9 cellular contexts compared by ENCODE assay signal in the genomic region with DNA sequence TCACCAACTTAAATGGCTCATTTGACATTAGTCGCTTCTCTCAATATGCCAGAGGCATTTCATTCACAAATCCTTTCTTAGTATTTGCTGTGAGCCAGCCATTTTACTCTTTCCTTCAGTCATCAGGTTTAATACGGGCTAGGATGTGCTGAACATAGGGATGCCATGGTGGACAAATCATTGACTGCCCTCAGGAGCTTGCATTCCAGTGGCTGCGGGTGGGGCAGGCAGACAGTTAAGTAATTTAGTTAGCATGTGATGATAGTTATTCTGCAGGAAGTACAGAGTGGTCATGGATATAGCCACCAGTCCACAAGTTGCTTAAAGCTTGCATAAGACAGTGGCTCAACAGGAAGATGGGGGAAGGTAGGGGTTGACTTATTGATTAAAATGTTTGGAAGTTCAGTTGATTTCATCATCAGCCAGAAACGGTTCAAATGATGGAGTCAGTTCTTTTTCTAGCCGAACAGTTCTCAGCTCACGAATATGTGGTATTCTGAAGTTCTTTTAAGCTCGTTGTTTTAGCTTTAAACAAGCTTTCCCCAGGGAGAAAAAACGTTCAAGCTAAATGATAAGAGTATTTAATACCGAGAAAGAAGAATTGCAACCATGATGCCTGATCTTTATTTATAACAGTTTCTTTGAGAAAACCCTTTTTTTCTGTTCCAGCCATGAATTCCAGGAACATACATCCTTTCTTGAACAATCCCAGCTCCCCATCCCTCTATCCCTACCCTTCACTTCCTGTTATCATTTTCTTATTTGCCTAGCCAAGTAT. TPM values are rescaled to one million over a fixed set of nuclear protein-coding genes. Genes with fewer than 3 reads are reported as not detected.
A peak's percentile ranks its signal among the peaks of the same experiment; 100 is the strongest.
DNase-seq lines count a peak whose midpoint lies in the region; TF ChIP-seq lines count a peak whose summit lies in the region.
"Had no signal": no experiment of that assay in that cellular context is flagged by ENCODE, and none has a peak within 500 bp of the region (broad histone marks: within the 10 kb centered on the region; RNA-seq: fewer than 3 reads in every experiment).

No MANE protein-coding gene starts in this region.

- BruUV-seq in Caco-2 (replicated peaks; lab: Mats Ljungman, UMichigan): no TSS peak

- peak overlapping the region in 1 of 2 donors; percentile 76 for H3K27ac ChIP-seq in coronary artery
- H3K27ac ChIP-seq in mesendoderm (ENCODE audit: low read depth, low read length): no peak overlapping the region
- no peak overlapping the region for H3K27ac ChIP-seq in effector memory CD4-positive, alpha-beta T cell (ENCODE audit: insufficient read depth, low read length, poor library complexity, severe bottlenecking)

- peaks cover 3% of the 10 kb centered on the region for H3K79me2 ChIP-seq in mesendoderm (ENCODE audit: control insufficient read depth, insufficient read depth, low read length)

- H3K23ac ChIP-seq in mesendoderm (ENCODE audit: low read length): no peak overlapping the region

- H3K9me3 ChIP-seq in Caco-2: no peaks in the 10 kb centered on the region
- H3K9me3 ChIP-seq in effector memory CD4-positive, alpha-beta T cell (ENCODE audit: control insufficient read depth, low read length): no peaks in the 10 kb centered on the region

- peak overlapping the region; percentile 74 for H3K4me2 ChIP-seq in mesendoderm (ENCODE audit: low read length)

- no CpG with 5 or more reads among the region's 9 CpGs for WGBS in mesendoderm (ENCODE audit: extremely low coverage, insufficient coverage, low lambda C conversion rate)

- intact Hi-C loops in Caco-2 (cut with micrococcal nuclease; ENCODE audit: unreplicated experiment): no loop called here

- H3K4me1 ChIP-seq in Caco-2 (no peaks in the 10 kb centered on the region), mesendoderm (ENCODE audit: control insufficient read depth, low read depth, low read length) (peaks cover 12% of the 10 kb centered on the region)
- H3K4me1 ChIP-seq in effector memory CD4-positive, alpha-beta T cell (ENCODE audit: control insufficient read depth, insufficient read depth, low read length, poor library complexity, severe bottlenecking): no peaks in the 10 kb centered on the region

- TF ChIP-seq CTCF in Caco-2 (IDR thresholded peaks at IDR 0.05; ENCODE audit: insufficient read depth in 1 of 2, low read depth in 1 of 2, low read length in 1 of 2, severe bottlenecking in 1 of 2, unreplicated experiment in 1 of 2): no peak
- no peak for TF ChIP-seq CTCF in coronary artery (IDR thresholded peaks at IDR 0.05)
- no peak for TF ChIP-seq CTCF in GM20000 (IDR thresholded peaks at IDR 0.05; ENCODE audit: extremely low read depth, missing control alignments)
- TF ChIP-seq CTCF in GM10266 (IDR thresholded peaks at IDR 0.05; ENCODE audit: control insufficient read depth, insufficient read depth, low read depth, missing control alignments): no peak

- H3K36me3 Mint-ChIP-seq in Caco-2 (ENCODE audit: insufficient read depth, unreplicated experiment): no peaks in the 10 kb centered on the region

- CTCF ChIA-PET in Caco-2 (lab: Charles Lee): no interaction called here

- no peaks in the 10 kb centered on the region for H3K9me3 Mint-ChIP-seq in Caco-2 (ENCODE audit: unreplicated experiment)

- H3K4me1 Mint-ChIP-seq in Caco-2 (ENCODE audit: low read depth, unreplicated experiment): no peaks in the 10 kb centered on the region

- H2BK5ac ChIP-seq in mesendoderm (ENCODE audit: low read length): no peak overlapping the region

- H3K18ac ChIP-seq in mesendoderm (ENCODE audit: low read length): no peak overlapping the region

- no peak overlapping the region for H2AK5ac ChIP-seq in mesendoderm (ENCODE audit: low read length)

- H3K27ac Mint-ChIP-seq in Caco-2 (ENCODE audit: unreplicated experiment): no peak overlapping the region

- no peak overlapping the region for H4K8ac ChIP-seq in mesendoderm (ENCODE audit: low read depth, low read length)

- H4K5ac ChIP-seq in mesendoderm (ENCODE audit: low read length): no peak overlapping the region

- H3K4me3 ChIP-seq in Caco-2 (ENCODE audit: low read depth, low read length) (no peak overlapping the region), coronary artery (peak overlapping the region; percentile 89), mesendoderm (ENCODE audit: low read length) (no peak overlapping the region)
- H3K4me3 ChIP-seq in effector memory CD4-positive, alpha-beta T cell (ENCODE audit: insufficient read depth, low read depth, low read length, poor library complexity, severe bottlenecking): no peak overlapping the region

- POLR2A ChIA-PET in Caco-2 (lab: Charles Lee): no interaction called here

- peak overlapping the region; percentile 91 for H3K56ac ChIP-seq in mesendoderm (ENCODE audit: low read length)

- peak overlapping the region; percentile 62 for H3K4ac ChIP-seq in mesendoderm (ENCODE audit: low read depth, low read length)

- H2BK15ac ChIP-seq in mesendoderm (replicated peaks; ENCODE audit: low read depth): no peak overlapping the region

- DNase-seq in Caco-2 (no peak), NCI-H2227 (lab: John Stamatoyannopoulos, UW; ENCODE audit: unreplicated experiment) (peak; percentile 40), coronary artery (ENCODE audit: low spot score) (no peak), mesendoderm (peak; percentile 31), GM20000 (ENCODE audit: low spot score) (no peak), GM10266 (ENCODE audit: extremely low spot score) (no peak), GM19240 (ENCODE audit: insufficient read length, low spot score) (no peak)
- DNase-seq in effector memory CD4-positive, alpha-beta T cell: no peak

- peaks cover 8% of the 10 kb centered on the region for H3K79me1 ChIP-seq in mesendoderm (ENCODE audit: low read length)

- H3K36me3 ChIP-seq in Caco-2 (ENCODE audit: control insufficient read depth, insufficient read depth, low read length) (no peaks in the 10 kb centered on the region), mesendoderm (ENCODE audit: control insufficient read depth, insufficient read depth, low read length) (no peaks in the 10 kb centered on the region)
- H3K36me3 ChIP-seq in effector memory CD4-positive, alpha-beta T cell (ENCODE audit: control insufficient read depth, insufficient read depth, low read length): no peaks in the 10 kb centered on the region

- peak overlapping the region; percentile 78 for H3K9ac ChIP-seq in mesendoderm (ENCODE audit: low read length)

- H2BK120ac ChIP-seq in mesendoderm (ENCODE audit: low read depth, low read length): no peak overlapping the region

- peak overlapping the region; percentile 74 for H3K4me3 Mint-ChIP-seq in Caco-2 (ENCODE audit: unreplicated experiment)

- H3K27me3 ChIP-seq in Caco-2 (replicated peaks; ENCODE audit: control insufficient read depth, insufficient read depth, low read length) (no peaks in the 10 kb centered on the region), mesendoderm (ENCODE audit: insufficient read depth, low read length, poor library complexity) (no peaks in the 10 kb centered on the region)
- peaks cover 9% of the 10 kb centered on the region for H3K27me3 ChIP-seq in effector memory CD4-positive, alpha-beta T cell (replicated peaks; ENCODE audit: control insufficient read depth, insufficient read depth, low read length, poor library complexity, severe bottlenecking)

- peaks cover 3% of the 10 kb centered on the region for H3K27me3 Mint-ChIP-seq in Caco-2 (ENCODE audit: insufficient read depth, unreplicated experiment)

RNA-seq across cellular contexts. Expression of gene SLC22A15, which starts 1.4 kb away (rescaled TPM):
- 0.16 and 0.28 TPM in 2 replicates for total RNA-seq in Caco-2 (2022)
- 1.4 TPM for polyA plus RNA-seq in mesendoderm (2013, experiment 1 of 2)
- 1.6 TPM for polyA plus RNA-seq in mesendoderm (2013, experiment 2 of 2)
- polyA plus RNA-seq: endothelial cell of umbilical vein had no signal

Comparison
In these comparisons a context has a peak if more than half of its experiments do, and no peak if none do; other contexts are left out.
1. DNase-seq: peak in NCI-H2227 (single experiment) and mesendoderm (single experiment); none in Caco-2 (0 of 2), coronary artery (single experiment), GM20000 (single experiment), effector memory CD4-positive, alpha-beta T cell (0 of 3), GM10266 (single experiment) and GM19240 (single experiment).